ENCODE assay signal across 8 cellular contexts in the genomic region with DNA sequence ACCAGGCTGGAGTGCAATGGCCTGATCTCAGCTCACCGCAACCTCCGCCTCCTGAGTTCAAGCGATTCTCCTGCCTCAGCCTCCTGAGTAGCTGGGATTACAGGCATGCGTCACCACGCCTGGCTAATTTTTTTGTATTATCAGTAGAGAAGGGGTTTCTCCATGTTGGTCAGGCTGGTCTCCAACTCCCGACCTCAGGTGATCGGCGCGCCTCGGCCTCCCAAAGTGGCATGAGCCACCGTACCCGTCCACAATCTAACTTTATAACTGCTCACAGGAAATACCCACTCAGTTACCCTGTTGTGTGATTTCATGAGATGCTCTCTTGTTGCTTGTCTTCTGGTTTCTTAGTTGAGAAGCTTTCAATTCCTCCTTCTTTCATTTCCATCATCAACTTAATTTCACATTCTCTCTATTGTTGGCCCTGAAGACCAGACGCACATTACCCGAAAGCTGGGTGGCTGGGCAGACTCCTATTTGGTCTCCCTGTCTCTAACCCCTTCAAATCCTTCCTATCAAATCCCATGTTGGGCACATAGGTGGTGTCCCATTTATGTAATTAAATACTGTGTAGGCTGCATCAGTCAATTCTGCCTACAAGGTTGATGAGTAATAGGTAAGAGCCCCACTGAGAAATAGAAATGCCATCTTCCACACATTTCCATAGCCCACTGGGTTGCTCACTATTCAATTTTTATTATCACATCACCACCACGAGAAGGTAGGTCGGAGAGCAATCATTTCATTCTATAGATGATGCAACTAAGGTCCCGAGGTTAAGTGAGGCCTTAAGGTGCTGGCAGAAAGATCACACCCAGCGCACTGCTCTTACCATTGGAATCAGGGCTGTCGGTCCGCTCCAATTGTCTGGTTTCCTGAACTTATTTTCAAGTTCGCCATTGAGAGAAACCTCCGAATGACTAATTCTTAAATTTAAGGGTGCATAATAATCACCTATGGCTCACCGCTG. TPM values are rescaled to one million over a fixed set of nuclear protein-coding genes. Genes with fewer than 3 reads are reported as not detected.
DNase-seq lines count a peak whose midpoint lies in the region; ATAC-seq and TF ChIP-seq lines count a peak whose summit lies in the region.

No MANE protein-coding gene starts in this region.

- ATAC-seq in HG03342 (IDR thresholded peaks at IDR 0.05; ENCODE audit: unreplicated experiment) (no peak), HG02588 (IDR thresholded peaks at IDR 0.05; ENCODE audit: unreplicated experiment) (no peak)

- TF ChIP-seq CTCF in VCaP (conservative IDR thresholded peaks at IDR 0.05) (no peak), osteocyte (IDR thresholded peaks at IDR 0.05) (no peak)

- peaks cover 26% of the 10 kb centered on the region for H3K36me3 Mint-ChIP-seq in osteocyte (ENCODE audit: unreplicated experiment)

- DNase-seq in NCI-H146 (lab: John Stamatoyannopoulos, UW) (peak; percentile 23), NCI-H146 treated with DMSO at 0.1 percent for 48 hours (lab: John Stamatoyannopoulos, UW; ENCODE audit: unreplicated experiment) (no peak), epithelial cell of prostate (ENCODE audit: low read depth, low spot score) (no peak), osteocyte (ENCODE audit: extremely low spot score, unreplicated experiment) (no peak), AG20443 (ENCODE audit: low spot score) (no peak)

- peak overlapping the region; percentile 91 for H3K27ac Mint-ChIP-seq in osteocyte (ENCODE audit: unreplicated experiment)

- H3K27me3 Mint-ChIP-seq in osteocyte (ENCODE audit: unreplicated experiment) = no peaks in the 10 kb centered on the region

- peaks cover 14% of the 10 kb centered on the region for H3K4me1 Mint-ChIP-seq in osteocyte (ENCODE audit: unreplicated experiment)

- H3K27ac ChIP-seq in VCaP (peak overlapping the region; percentile 72; the same call in 1 of the 2 replicates), epithelial cell of prostate (peak overlapping the region; percentile 94)

- peak overlapping the region; percentile 87 for H3K4me3 Mint-ChIP-seq in osteocyte (ENCODE audit: unreplicated experiment)

- H3K9me3 Mint-ChIP-seq in osteocyte (ENCODE audit: unreplicated experiment) = no peaks in the 10 kb centered on the region

RNA-seq across cellular contexts. Expression of gene GSTO2, which starts 1.0 kb away (rescaled TPM):
- 0.31 and 0.54 TPM in 2 replicates for total RNA-seq in osteocyte

RNA-seq across cellular contexts. Expression of gene GSTO1, which starts 13.3 kb away (rescaled TPM):
- 71.8 and 77.4 TPM in 2 replicates for total RNA-seq in osteocyte

RNA-seq across cellular contexts. Expression of gene CFAP43, which starts 35.8 kb away (rescaled TPM):
- total RNA-seq in osteocyte = 0.13 TPM in 1 of 2 replicates, not detected in the other
